ENCODE assay signal across 22 cellular contexts in genomic region chr5:131304414-131304813, GRCh38. TPM values are rescaled to one million over a fixed set of nuclear protein-coding genes. Genes with fewer than 3 reads are reported as not detected.
DNase-seq lines count a peak whose midpoint lies in the region; ATAC-seq and TF ChIP-seq lines count a peak whose summit lies in the region.
"Had no signal": no experiment of that assay in that cellular context is flagged by ENCODE, and none has a peak within 500 bp of the region (broad histone marks: within the 10 kb centered on the region; RNA-seq: fewer than 3 reads in every experiment).

No MANE protein-coding gene starts in this region.

- H3K27ac Mint-ChIP-seq in activated T-cell treated with anti-CD3 and anti-CD28 coated beads, Interleukin-2, amount 50 U/mL, for 72 hours = peak overlapping the region; percentile 73
- H3K27ac Mint-ChIP-seq in osteocyte (ENCODE audit: unreplicated experiment) = peak overlapping the region; percentile 13
- H3K27ac Mint-ChIP-seq: T-helper 2 cell treated with Interferon-gamma antibody and Interleukin-4, amounts not matched to agents 5 μg/mL and 100 μg/mL, for 36 hours had no signal

- intact Hi-C loops in lower lobe of right lung (cut with DNase I) = no loop called here

- H3K27me3 Mint-ChIP-seq in activated T-cell treated with anti-CD3 and anti-CD28 coated beads, Interleukin-2, amount 50 U/mL, for 72 hours (ENCODE audit: low read depth) = no peaks in the 10 kb centered on the region
- no peaks in the 10 kb centered on the region for H3K27me3 Mint-ChIP-seq in osteocyte (ENCODE audit: unreplicated experiment)

- no peak for ATAC-seq in activated T-cell treated with anti-CD3 and anti-CD28 coated beads, Interleukin-2, amount 50 U/mL, for 72 hours (replicated peaks in 1 of 2)
- no peak for ATAC-seq in RWPE2 (ENCODE audit: low read depth)
- no peak for ATAC-seq in GM21786 (IDR thresholded peaks at IDR 0.05; ENCODE audit: unreplicated experiment)
- no peak for ATAC-seq in lower lobe of right lung
- ATAC-seq: activated T-cell treated with anti-CD3 and anti-CD28 coated beads, Interleukin-2, amount 50 U/mL, for 4 hours; heart left ventricle; Panc1; sciatic nerve; upper lobe of right lung had no signal

- H3K27me3 ChIP-seq in RWPE2 (ENCODE audit: insufficient read depth, poor library complexity, severe bottlenecking) (no peaks in the 10 kb centered on the region), adipocyte (replicated peaks; ENCODE audit: control insufficient read depth, insufficient read depth, low read length) (no peaks in the 10 kb centered on the region), lower lobe of right lung (ENCODE audit: low read depth) (no peaks in the 10 kb centered on the region)
- H3K27me3 ChIP-seq: dorsolateral prefrontal cortex, heart left ventricle, upper lobe of right lung had no signal

- no peak overlapping the region for H3K9ac ChIP-seq in adipocyte (ENCODE audit: low read length)

- H3K4me3 Mint-ChIP-seq in activated T-cell treated with anti-CD3 and anti-CD28 coated beads, Interleukin-2, amount 50 U/mL, for 72 hours = peak overlapping the region; percentile 6 to 31
- no peak overlapping the region for H3K4me3 Mint-ChIP-seq in osteocyte (ENCODE audit: unreplicated experiment)
- H3K4me3 Mint-ChIP-seq: activated T-cell treated with anti-CD3 and anti-CD28 coated beads, Interleukin-2, amount 50 U/mL, for 4 hours; CD14-positive monocyte; T-helper 2 cell treated with Interferon-gamma antibody and Interleukin-4, amounts not matched to agents 5 μg/mL and 100 μg/mL, for 36 hours had no signal

- H3K9me3 Mint-ChIP-seq in activated T-cell treated with anti-CD3 and anti-CD28 coated beads, Interleukin-2, amount 50 U/mL, for 72 hours = no peaks in the 10 kb centered on the region
- H3K9me3 Mint-ChIP-seq in osteocyte (ENCODE audit: unreplicated experiment) = peaks cover 7% of the 10 kb centered on the region
- H3K9me3 Mint-ChIP-seq: activated T-cell treated with anti-CD3 and anti-CD28 coated beads, Interleukin-2, amount 50 U/mL, for 4 hours had no signal

- H3K36me3 Mint-ChIP-seq in activated T-cell treated with anti-CD3 and anti-CD28 coated beads, Interleukin-2, amount 50 U/mL, for 72 hours (ENCODE audit: insufficient read depth in 2 of 2) = peaks cover 5 to 17% of the 10 kb centered on the region in 2 donors
- H3K36me3 Mint-ChIP-seq in osteocyte (ENCODE audit: unreplicated experiment) = peaks cover 2% of the 10 kb centered on the region

- H3K4me1 ChIP-seq in RWPE2 (ENCODE audit: insufficient read depth, poor library complexity, severe bottlenecking) (peaks cover 50% of the 10 kb centered on the region), adipocyte (ENCODE audit: control insufficient read depth, insufficient read depth, low read length) (peaks cover 19% of the 10 kb centered on the region), lower lobe of right lung (peaks cover 18% of the 10 kb centered on the region)

- in situ Hi-C loops in KBM-7 (cut with MboI; ENCODE audit: low pct_unique_long_range_greater_than_20kb, low sequenced_read_pairs) = no loop called here

- H3K4me1 Mint-ChIP-seq in activated T-cell treated with anti-CD3 and anti-CD28 coated beads, Interleukin-2, amount 50 U/mL, for 72 hours (ENCODE audit: low read depth) = peaks cover 70% of the 10 kb centered on the region
- H3K4me1 Mint-ChIP-seq in osteocyte (ENCODE audit: unreplicated experiment) = peaks cover 17% of the 10 kb centered on the region

- H3K9me3 ChIP-seq in RWPE2 (ENCODE audit: severe bottlenecking) = peaks cover 7% of the 10 kb centered on the region
- no peaks in the 10 kb centered on the region for H3K9me3 ChIP-seq in adipocyte (ENCODE audit: control insufficient read depth, low read length)
- H3K9me3 ChIP-seq in lower lobe of right lung = no peaks in the 10 kb centered on the region
- H3K9me3 ChIP-seq: HAP-1, upper lobe of right lung had no signal

- no peak for TF ChIP-seq CTCF in RWPE2 (IDR thresholded peaks at IDR 0.05; ENCODE audit: poor library complexity, severe bottlenecking)
- TF ChIP-seq CTCF in osteocyte (IDR thresholded peaks at IDR 0.05) = no peak
- no peak for TF ChIP-seq CTCF in lower lobe of right lung (IDR thresholded peaks at IDR 0.05)

- no peak for DNase-seq in activated T-cell treated with anti-CD3 and anti-CD28 coated beads, Interleukin-2, amount 50 U/mL, for 72 hours
- no peak for DNase-seq in activated T-cell treated with anti-CD3 and anti-CD28 coated beads, Interleukin-2, amount 50 U/mL, for 48 hours
- DNase-seq in RWPE2 (ENCODE audit: low spot score) = no peak
- peak; percentile 34 for DNase-seq in adipocyte (ENCODE audit: low read depth)
- no peak for DNase-seq in osteocyte (ENCODE audit: extremely low spot score, unreplicated experiment)
- no peak for DNase-seq in KBM-7
- DNase-seq in lower lobe of right lung = no peak
- DNase-seq: activated T-cell treated with anti-CD3 and anti-CD28 coated beads, Interleukin-2, amount 50 U/mL, for 4 hours; amygdala; DMS153; dorsolateral prefrontal cortex; heart left ventricle; NCI-H1417; NCI-H510A treated with DMSO at 0.1 percent for 48 hours; stimulated activated CD4-positive, alpha-beta T cell treated with anti-CD3 and anti-CD28 coated beads, Interleukin-15, amount 100 ng/mL, for 24 hours; upper lobe of right lung had no signal

- H3K36me3 ChIP-seq in RWPE2 (ENCODE audit: low read depth) = 0 out of 2 replicates have a peak, but pooled peaks cover 11% of the 10 kb centered on the region
- no peaks in the 10 kb centered on the region for H3K36me3 ChIP-seq in adipocyte (ENCODE audit: control insufficient read depth, insufficient read depth, low read length, severe bottlenecking)
- H3K36me3 ChIP-seq in lower lobe of right lung = no peaks in the 10 kb centered on the region
- H3K36me3 ChIP-seq: HAP-1, heart left ventricle, upper lobe of right lung had no signal

- H3K4me3 ChIP-seq in RWPE2 (ENCODE audit: severe bottlenecking) (no peak overlapping the region), adipocyte (ENCODE audit: low read length) (no peak overlapping the region), lower lobe of right lung (no peak overlapping the region)
- H3K4me3 ChIP-seq: dorsolateral prefrontal cortex, HAP-1, heart left ventricle, upper lobe of right lung had no signal

- H3K27ac ChIP-seq in RWPE2 (ENCODE audit: poor library complexity, severe bottlenecking) = peak overlapping the region; percentile 72
- no peak overlapping the region for H3K27ac ChIP-seq in lower lobe of right lung
- H3K27ac ChIP-seq: heart left ventricle, upper lobe of right lung had no signal

RNA-seq across cellular contexts. Expression of gene CDC42SE2, which starts 40.6 kb away (rescaled TPM):
- 100 to 1,000 TPM; 147 to 151 TPM for total RNA-seq in activated T-cell treated with anti-CD3 and anti-CD28 coated beads, Interleukin-2, amount 50 U/mL, for 72 hours
- total RNA-seq in osteocyte = 21.6 and 22.9 TPM in 2 replicates
- total RNA-seq in lower lobe of right lung = 38.7 TPM
